7 cellular contexts compared by ENCODE assay signal in the genomic region with DNA sequence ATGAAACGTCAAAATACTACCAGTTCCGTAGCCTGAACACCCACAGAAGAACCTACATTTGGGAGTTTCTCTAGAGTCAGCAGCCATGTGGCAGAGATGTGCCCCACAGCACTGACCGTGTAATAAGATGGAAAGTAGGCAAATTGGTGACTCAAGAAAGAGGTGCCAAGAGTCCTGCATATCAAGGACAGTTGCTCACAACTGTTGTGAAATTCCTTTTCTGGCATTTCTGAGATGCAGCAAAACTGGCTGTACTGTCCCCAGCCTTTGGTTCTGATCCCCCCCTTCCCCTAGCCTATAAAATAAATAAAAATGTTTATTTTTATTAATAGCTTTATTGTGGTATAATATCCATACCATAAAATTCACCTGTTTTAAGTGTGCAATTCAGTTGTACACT.
"Had no signal": no experiment of that assay in that cellular context is flagged by ENCODE, and none has a peak within 500 bp of the region (broad histone marks: within the 10 kb centered on the region; RNA-seq: fewer than 3 reads in every experiment).

No MANE protein-coding gene starts in this region.

- H3K4me3 Mint-ChIP-seq: IgD-negative memory B cell had no signal

- ATAC-seq: HepG2, K562 had no signal

- H3K27ac ChIP-seq: HL-60 had no signal

- H3K36me3 Mint-ChIP-seq: IgD-negative memory B cell had no signal

- DNase-seq: IMR-90, KBM-7 had no signal

- H3K27ac Mint-ChIP-seq: IgD-negative memory B cell had no signal

- H3K4me1 Mint-ChIP-seq: IgD-negative memory B cell had no signal

- FAIRE-seq: HepG2, HTR-8/SVneo, K562 had no signal

- H3K4me3 ChIP-seq: K562 had no signal

- H3K27me3 Mint-ChIP-seq: IgD-negative memory B cell had no signal
